In the genomic region with DNA sequence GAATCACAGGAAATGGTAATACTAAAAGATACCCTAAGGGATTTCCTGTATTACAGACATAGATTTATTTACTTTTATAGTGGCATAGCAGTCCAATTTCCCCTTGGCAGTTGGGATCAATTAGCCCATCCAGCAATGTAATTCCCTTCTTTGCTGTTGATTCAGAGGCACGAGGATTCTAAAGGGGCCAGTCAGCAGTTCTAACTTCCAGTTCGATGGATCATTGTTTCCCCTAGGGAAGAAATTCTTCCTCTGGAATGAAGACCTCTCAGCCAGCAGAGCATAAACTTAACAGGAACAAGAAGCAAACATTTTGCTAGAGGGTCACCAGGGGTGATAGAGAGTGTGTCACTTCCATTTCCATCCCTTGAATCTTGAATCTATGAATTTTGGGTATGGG, we compare ENCODE assay signal across 21 cellular contexts.
"Had no signal": no experiment of that assay in that cellular context is flagged by ENCODE, and none has a peak within 500 bp of the region (broad histone marks: within the 10 kb centered on the region; RNA-seq: fewer than 3 reads in every experiment).

No MANE protein-coding gene starts in this region.

- FAIRE-seq: keratinocyte had no signal

- ATAC-seq: T-cell had no signal

- H3K27me3 ChIP-seq: adrenal gland, ascending aorta, brain microvascular endothelial cell, sigmoid colon, tibial artery had no signal

- H3K9me3 ChIP-seq: adrenal gland, ascending aorta, mucosa of descending colon, sigmoid colon, tibial artery had no signal

- DNase-seq: activated CD4-positive, CD25-positive, alpha-beta regulatory T cell treated with anti-CD3 and anti-CD28 coated beads, Interleukin-2, amount 50 U/mL, for 72 hours; activated gamma-delta T cell treated with Interleukin-2 at 50 U/mL for 16 hours; activated T-cell treated with anti-CD3 and anti-CD28 coated beads, Interleukin-2, amount 50 U/mL, for 1 hour; adrenal gland; brain microvascular endothelial cell; central memory CD4-positive, alpha-beta T cell; dermis blood vessel endothelial cell; effector CD8-positive, alpha-beta T cell; left colon; occipital lobe; sigmoid colon; stimulated activated CD4-positive, alpha-beta T cell treated with anti-CD3 and anti-CD28 coated beads, Interleukin-2, amount 100 ng/mL, for 48 hours; stimulated activated CD8-positive, alpha-beta memory T cell treated with anti-CD3 and anti-CD28 coated beads, Interleukin-4, amount 100 ng/mL, for 48 hours; stimulated activated naive CD4-positive, alpha-beta T cell; substantia nigra; T-cell; tibial artery had no signal

- H3K4me1 ChIP-seq: adrenal gland, ascending aorta, tibial artery had no signal

- H3K4me3 ChIP-seq: adrenal gland, ascending aorta, mucosa of descending colon, sigmoid colon, tibial artery had no signal

- H3K36me3 ChIP-seq: adrenal gland, ascending aorta, brain microvascular endothelial cell, sigmoid colon, tibial artery had no signal

- H3K27ac ChIP-seq: adrenal gland, ascending aorta, brain microvascular endothelial cell, sigmoid colon, tibial artery, VCaP had no signal
